ENCODE assay signal across 15 cellular contexts in genomic region chr5:92455011-92455410, GRCh38.
DNase-seq lines count a peak whose midpoint lies in the region; ATAC-seq and TF ChIP-seq lines count a peak whose summit lies in the region.
"Had no signal": no experiment of that assay in that cellular context is flagged by ENCODE, and none has a peak within 500 bp of the region (broad histone marks: within the 10 kb centered on the region; RNA-seq: fewer than 3 reads in every experiment).

No MANE protein-coding gene starts in this region.

- no peak for TF ChIP-seq CTCF in GM13976 (IDR thresholded peaks at IDR 0.05; ENCODE audit: borderline replicate concordance, control extremely low read depth, extremely low read depth, insufficient read depth, missing control alignments)

- H3K9me3 Mint-ChIP-seq in activated naive CD4-positive, alpha-beta T cell treated with anti-CD3 and anti-CD28 coated beads for 36 hours, result no peaks in the 10 kb centered on the region
- H3K9me3 Mint-ChIP-seq: nephron progenitor cell; stimulated activated naive CD8-positive, alpha-beta T cell treated with anti-CD3 and anti-CD28 coated beads, Interleukin-15, Interleukin-2, amounts not matched to agents 100 ng/mL and 50 ng/mL, for 24 hours had no signal

- H3K36me3 Mint-ChIP-seq in activated naive CD4-positive, alpha-beta T cell treated with anti-CD3 and anti-CD28 coated beads for 36 hours (ENCODE audit: low read depth), result no peaks in the 10 kb centered on the region

- intact Hi-C loops in activated naive CD4-positive, alpha-beta T cell treated with anti-CD3 and anti-CD28 coated beads for 36 hours (cut with micrococcal nuclease), result no loop called here

- in situ Hi-C loops in GM13976 (cut with MboI; ENCODE audit: low sequenced_read_pairs, unreplicated experiment), result no loop called here

- peak; percentile 56 for DNase-seq in GM13976 (ENCODE audit: low spot score)
- DNase-seq in retina, result no peak
- DNase-seq in activated naive CD4-positive, alpha-beta T cell treated with anti-CD3 and anti-CD28 coated beads for 36 hours, result no peak
- DNase-seq in AG08396 (ENCODE audit: low spot score), result no peak
- DNase-seq in stimulated activated CD4-positive, alpha-beta T cell treated with anti-CD3 and anti-CD28 coated beads, Interleukin-2, amount 100 ng/mL, for 24 hours, result no peak
- DNase-seq: activated T-cell treated with anti-CD3 and anti-CD28 coated beads, Interleukin-2, amount 50 U/mL, for 72 hours; NCI-H1694 treated with DMSO at 0.1 percent for 48 hours; nephron progenitor cell; stimulated activated CD4-positive, alpha-beta T cell treated with anti-CD3 and anti-CD28 coated beads, Interleukin-15, amount 100 ng/mL, for 24 hours had no signal

- H3K27me3 Mint-ChIP-seq in activated naive CD4-positive, alpha-beta T cell treated with anti-CD3 and anti-CD28 coated beads for 36 hours (ENCODE audit: low read depth), result no peaks in the 10 kb centered on the region
- H3K27me3 Mint-ChIP-seq: stimulated activated naive CD8-positive, alpha-beta T cell treated with anti-CD3 and anti-CD28 coated beads, Interleukin-15, Interleukin-2, amounts not matched to agents 100 ng/mL and 50 ng/mL, for 24 hours had no signal

- H3K4me3 Mint-ChIP-seq in activated naive CD4-positive, alpha-beta T cell treated with anti-CD3 and anti-CD28 coated beads for 36 hours, result no peak overlapping the region
- H3K4me3 Mint-ChIP-seq: activated T-cell treated with anti-CD3 and anti-CD28 coated beads, Interleukin-2, amount 50 U/mL, for 72 hours; nephron progenitor cell; stimulated activated naive CD8-positive, alpha-beta T cell treated with anti-CD3 and anti-CD28 coated beads, Interleukin-15, Interleukin-2, amounts not matched to agents 100 ng/mL and 50 ng/mL, for 24 hours had no signal

- no peak overlapping the region for H3K27ac Mint-ChIP-seq in activated naive CD4-positive, alpha-beta T cell treated with anti-CD3 and anti-CD28 coated beads for 36 hours
- H3K27ac Mint-ChIP-seq: activated T-cell treated with anti-CD3 and anti-CD28 coated beads, Interleukin-2, amount 50 U/mL, for 72 hours; nephron progenitor cell; stimulated activated naive CD8-positive, alpha-beta T cell treated with anti-CD3 and anti-CD28 coated beads, Interleukin-15, Interleukin-2, amounts not matched to agents 100 ng/mL and 50 ng/mL, for 24 hours had no signal

- ATAC-seq in GM19455 (IDR thresholded peaks at IDR 0.05; ENCODE audit: unreplicated experiment), result peak; percentile 99
- ATAC-seq in HG02852 (IDR thresholded peaks at IDR 0.05; ENCODE audit: unreplicated experiment), result peak; percentile 99
- ATAC-seq in HG03520 (IDR thresholded peaks at IDR 0.05; ENCODE audit: unreplicated experiment), result peak; percentile 100
- ATAC-seq: activated T-cell treated with anti-CD3 and anti-CD28 coated beads, Interleukin-2, amount 50 U/mL, for 72 hours; esophagus mucosa; Panc1 had no signal

- CTCF ChIA-PET in activated naive CD4-positive, alpha-beta T cell treated with anti-CD3 and anti-CD28 coated beads for 36 hours (lab: Charles Lee), result no interaction called here

- H3K4me1 Mint-ChIP-seq in activated naive CD4-positive, alpha-beta T cell treated with anti-CD3 and anti-CD28 coated beads for 36 hours (ENCODE audit: low read depth), result no peaks in the 10 kb centered on the region
- H3K4me1 Mint-ChIP-seq: nephron progenitor cell had no signal
